ENCODE assay signal across 14 cellular contexts in genomic region chr12:47782372-47782770, GRCh38. TPM values are rescaled to one million over a fixed set of nuclear protein-coding genes. Genes with fewer than 3 reads are reported as not detected.
DNase-seq lines count a peak whose midpoint lies in the region; ATAC-seq and TF ChIP-seq lines count a peak whose summit lies in the region.
"Had no signal": no experiment of that assay in that cellular context is flagged by ENCODE, and none has a peak within 500 bp of the region (broad histone marks: within the 10 kb centered on the region; RNA-seq: fewer than 3 reads in every experiment).

No MANE protein-coding gene starts in this region.

- ATAC-seq in activated naive CD8-positive, alpha-beta T cell treated with anti-CD3 and anti-CD28 coated beads, Interleukin-2, amount 50 U/mL, for 24 hours = no peak
- ATAC-seq: GM12878, GM23338 had no signal

- peaks cover 23% of the 10 kb centered on the region for H3K4me1 Mint-ChIP-seq in activated naive CD8-positive, alpha-beta T cell (ENCODE audit: low read depth)
- peaks cover 30% of the 10 kb centered on the region for H3K4me1 Mint-ChIP-seq in activated naive CD8-positive, alpha-beta T cell treated with anti-CD3 and anti-CD28 coated beads, Interleukin-2, amount 50 U/mL, for 24 hours
- H3K4me1 Mint-ChIP-seq in brain = peaks cover 17% of the 10 kb centered on the region

- intact Hi-C loops in ascending aorta (cut with DNase I) = no loop called here

- peaks cover 10 to 21% of the 10 kb centered on the region in 2 donors for H3K4me1 ChIP-seq in ascending aorta

- H3K9me3 ChIP-seq in ascending aorta = no peaks in the 10 kb centered on the region

- TF ChIP-seq CTCF in brain (conservative IDR thresholded peaks at IDR 0.05) = no peak
- TF ChIP-seq CTCF in ascending aorta (IDR thresholded peaks at IDR 0.05) = no peak

- peak overlapping the region; percentile 80 for H3K27ac Mint-ChIP-seq in activated naive CD8-positive, alpha-beta T cell
- H3K27ac Mint-ChIP-seq in activated naive CD8-positive, alpha-beta T cell treated with anti-CD3 and anti-CD28 coated beads, Interleukin-2, amount 50 U/mL, for 24 hours = no peak overlapping the region
- H3K27ac Mint-ChIP-seq in brain = peak overlapping the region in 4 of 5 experiments; percentile 18 to 87 (median 72)

- H3K36me3 ChIP-seq in ascending aorta = peaks cover 50 to 60% of the 10 kb centered on the region in 2 donors

- DNase-seq in activated naive CD8-positive, alpha-beta T cell treated with anti-CD3 and anti-CD28 coated beads, Interleukin-2, amount 50 U/mL, for 24 hours = no peak
- no peak for DNase-seq in NCI-H2081 (lab: John Stamatoyannopoulos, UW)
- no peak for DNase-seq in ascending aorta (ENCODE audit: low spot score in 2 of 2)
- DNase-seq in foreskin melanocyte = no peak
- DNase-seq: activated CD4-positive, CD25-positive, alpha-beta regulatory T cell treated with anti-CD3 and anti-CD28 coated beads, Interleukin-2, amount 50 U/mL, for 72 hours; NCI-H774; SIG-M5 had no signal

- H3K27me3 ChIP-seq in layer of hippocampus (ENCODE audit: control insufficient read depth, insufficient read depth, low read length) = no peaks in the 10 kb centered on the region
- H3K27me3 ChIP-seq in ascending aorta = no peaks in the 10 kb centered on the region

- H3K27ac ChIP-seq in layer of hippocampus (ENCODE audit: low read depth, low read length) (peak overlapping the region; percentile 84), temporal lobe (ENCODE audit: low read depth, low read length) (peak overlapping the region; percentile 87), ascending aorta (peak overlapping the region in 1 of 2 donors; percentile 28)

- H3K9me3 Mint-ChIP-seq in activated naive CD8-positive, alpha-beta T cell (ENCODE audit: low read depth) = no peaks in the 10 kb centered on the region
- H3K9me3 Mint-ChIP-seq in activated naive CD8-positive, alpha-beta T cell treated with anti-CD3 and anti-CD28 coated beads, Interleukin-2, amount 50 U/mL, for 24 hours = no peaks in the 10 kb centered on the region
- H3K9me3 Mint-ChIP-seq in brain = no peaks in the 10 kb centered on the region
- H3K9me3 Mint-ChIP-seq: GM23338 had no signal

- no peaks in the 10 kb centered on the region for H3K27me3 Mint-ChIP-seq in activated naive CD8-positive, alpha-beta T cell
- no peaks in the 10 kb centered on the region for H3K27me3 Mint-ChIP-seq in activated naive CD8-positive, alpha-beta T cell treated with anti-CD3 and anti-CD28 coated beads, Interleukin-2, amount 50 U/mL, for 24 hours
- H3K27me3 Mint-ChIP-seq in brain = no peaks in the 10 kb centered on the region

- H3K36me3 Mint-ChIP-seq in activated naive CD8-positive, alpha-beta T cell = no peaks in the 10 kb centered on the region
- peaks cover 35% of the 10 kb centered on the region for H3K36me3 Mint-ChIP-seq in activated naive CD8-positive, alpha-beta T cell treated with anti-CD3 and anti-CD28 coated beads, Interleukin-2, amount 50 U/mL, for 24 hours (ENCODE audit: low read depth)
- peaks cover 19% of the 10 kb centered on the region for H3K36me3 Mint-ChIP-seq in brain

- no peak overlapping the region for H3K4me3 Mint-ChIP-seq in activated naive CD8-positive, alpha-beta T cell
- no peak overlapping the region for H3K4me3 Mint-ChIP-seq in activated naive CD8-positive, alpha-beta T cell treated with anti-CD3 and anti-CD28 coated beads, Interleukin-2, amount 50 U/mL, for 24 hours
- no peak overlapping the region for H3K4me3 Mint-ChIP-seq in brain
- H3K4me3 Mint-ChIP-seq: GM23338 had no signal

- no peak overlapping the region for H3K4me3 ChIP-seq in ascending aorta
- H3K4me3 ChIP-seq: GM12878, GM23338 had no signal

RNA-seq across cellular contexts. Expression of gene SLC48A1, which starts 9.3 kb away (rescaled TPM):
- polyA plus RNA-seq in brain (ENCODE audit: insufficient read depth, low read depth, low replicate concordance) = 77.4 TPM
- 7.4 TPM for total RNA-seq in temporal lobe
- total RNA-seq in ascending aorta = 144 TPM

RNA-seq across cellular contexts. Expression of gene RAPGEF3, which starts 23.7 kb away (rescaled TPM):
- 10.3 TPM for polyA plus RNA-seq in brain (ENCODE audit: insufficient read depth, low read depth, low replicate concordance)
- total RNA-seq in temporal lobe (6.9 TPM), ascending aorta (165 TPM)

RNA-seq across cellular contexts. Expression of gene HDAC7, which starts 37.3 kb away (rescaled TPM):
- polyA plus RNA-seq in brain (ENCODE audit: insufficient read depth, low read depth, low replicate concordance) = 8.2 TPM
- total RNA-seq in temporal lobe = 10.8 TPM
- total RNA-seq in ascending aorta = 202 TPM

RNA-seq across cellular contexts. Expression of gene ENDOU, which starts 57.1 kb away (rescaled TPM):
- polyA plus RNA-seq in brain (ENCODE audit: insufficient read depth, low read depth, low replicate concordance) = 0.80 TPM
- total RNA-seq in temporal lobe (not detected), ascending aorta (not detected)
- total RNA-seq: GM23338, HT-29 had no signal
- polyA plus RNA-seq: GM23338 had no signal

Comparison
In these comparisons a context has a peak if more than half of its experiments do, and no peak if none do; other contexts are left out.
1. RNA of gene SLC48A1, which starts 9.3 kb away (total RNA-seq): 144 TPM in ascending aorta (single experiment); 7.4 TPM in temporal lobe (single experiment); every median in the first group is over 10 times any median in the second.
2. RNA of gene RAPGEF3, which starts 23.7 kb away (total RNA-seq): 165 TPM in ascending aorta (single experiment); 6.9 TPM in temporal lobe (single experiment); every median in the first group is over 10 times any median in the second.
3. RNA of gene HDAC7, which starts 37.3 kb away (total RNA-seq): 202 TPM in ascending aorta (single experiment); 10.8 TPM in temporal lobe (single experiment); every median in the first group is over 10 times any median in the second.